In genomic region chr10:71998840-71999194, GRCh38 we compare ENCODE assay signal across 10 cellular contexts. TPM values are rescaled to one million over a fixed set of nuclear protein-coding genes. Genes with fewer than 3 reads are reported as not detected.
DNase-seq lines count a peak whose midpoint lies in the region; ATAC-seq and TF ChIP-seq lines count a peak whose summit lies in the region.
"Had no signal": no experiment of that assay in that cellular context is flagged by ENCODE, and none has a peak within 500 bp of the region (broad histone marks: within the 10 kb centered on the region; RNA-seq: fewer than 3 reads in every experiment).

No MANE protein-coding gene starts in this region.

- POLR2A ChIA-PET in A673 (lab: Charles Lee; ENCODE audit: low non-redundant PET) (interaction anchor here (0.6 kb wide), 1 partner anchor 12 kb away, joined by 3 read pairs; no protein-coding TSS in a partner anchor), PC-3 (lab: Charles Lee; ENCODE audit: unreplicated experiment) (no interaction called here)

- peak overlapping the region; percentile 24 for H2AFZ ChIP-seq in PC-3 (ENCODE audit: low read length)

- H3K4me3 ChIP-seq in A673 (ENCODE audit: low read depth, low read length, poor library complexity, severe bottlenecking) (no peak overlapping the region), PC-3 (ENCODE audit: low read length) (peak overlapping the region; percentile 29), esophagus muscularis mucosa (peak overlapping the region in 1 of 4 donors; percentile 21), mucosa of stomach (ENCODE audit: low read length) (no peak overlapping the region)

- no peaks in the 10 kb centered on the region for H3K9me2 ChIP-seq in PC-3 (replicated peaks; ENCODE audit: low read length)

- no peak for TF ChIP-seq POLR2A in esophagus muscularis mucosa (IDR thresholded peaks at IDR 0.05; ENCODE audit: low read depth)

- WGBS in esophagus muscularis mucosa: 35% methylated on average over 5 of the region's 5 CpGs

- BruUV-seq in A673 (replicated peaks; lab: Mats Ljungman, UMichigan) (no TSS peak), PC-3 (replicated peaks; lab: Mats Ljungman, UMichigan) (no TSS peak)

- ATAC-seq in PC-3 (peak; percentile 96), GM18520 (IDR thresholded peaks at IDR 0.05; ENCODE audit: unreplicated experiment) (no peak)

- DNase-seq in A673 (ENCODE audit: low spot score) (peak; percentile 51), PC-3 (peak; percentile 86), esophagus muscularis mucosa (ENCODE audit: extremely low spot score) (no peak), dermis blood vessel endothelial cell (no peak), NCI-H345 (lab: John Stamatoyannopoulos, UW) (no peak), NCI-H2227 (lab: John Stamatoyannopoulos, UW; ENCODE audit: unreplicated experiment) (no peak)
- DNase-seq: CD4-positive, CD25-positive, alpha-beta regulatory T cell; stimulated activated CD4-positive, alpha-beta T cell treated with anti-CD3 and anti-CD28 coated beads, Interleukin-2, amount 100 ng/mL, for 24 hours had no signal

- no peaks in the 10 kb centered on the region for H4K20me1 ChIP-seq in PC-3 (ENCODE audit: low read length)

- H3K27ac ChIP-seq in A673 (ENCODE audit: low read depth, low read length, poor library complexity, severe bottlenecking) (peak overlapping the region; percentile 39), PC-3 (ENCODE audit: low read length) (peak overlapping the region; percentile 87), esophagus muscularis mucosa (replicated peaks in 1 of 4) (peak overlapping the region; percentile 72 to 80 (median 74))

- H3K9ac ChIP-seq in PC-3 (ENCODE audit: low read length) (0 out of 2 replicates have a peak overlapping the region, but pooled peaks have one; percentile 29), mucosa of stomach (ENCODE audit: low read length) (peak overlapping the region; percentile 11)

- peaks cover 55% of the 10 kb centered on the region for H3K79me2 ChIP-seq in PC-3 (ENCODE audit: low read length)

- H3K9me3 ChIP-seq in A673 (ENCODE audit: low read depth, low read length, poor library complexity, severe bottlenecking) (no peaks in the 10 kb centered on the region), PC-3 (ENCODE audit: low read length) (no peaks in the 10 kb centered on the region), esophagus muscularis mucosa (no peaks in the 10 kb centered on the region), mucosa of stomach (ENCODE audit: control insufficient read depth, low read length) (no peaks in the 10 kb centered on the region)

- CTCF ChIA-PET in A673 (lab: Charles Lee) (no interaction called here), PC-3 (lab: Charles Lee) (interaction anchor here (0.7 to 1.7 kb wide), 3 partner anchors 43 to 83 kb away, joined by 3 to 6 read pairs (median 4); no protein-coding TSS in a partner anchor)

- intact Hi-C loops in A673 (cut with micrococcal nuclease; ENCODE audit: unreplicated experiment): no loop called here
- intact Hi-C loops in PC-3 (cut with micrococcal nuclease): no loop called here
- intact Hi-C loops in esophagus muscularis mucosa (cut with DNase I): no loop called here

- no peak for TF ChIP-seq EP300 in esophagus muscularis mucosa (IDR thresholded peaks at IDR 0.05)

- H3K4me1 ChIP-seq in A673 (ENCODE audit: insufficient read depth, low read length, poor library complexity, severe bottlenecking) (peaks cover 19% of the 10 kb centered on the region), PC-3 (ENCODE audit: insufficient read depth, low read length) (peaks cover 20% of the 10 kb centered on the region), esophagus muscularis mucosa (peaks cover 66 to 74% (median 73%) of the 10 kb centered on the region in 4 donors), mucosa of stomach (ENCODE audit: control insufficient read depth, insufficient read depth, low read length) (peaks cover 13% of the 10 kb centered on the region)

- H3K27me3 ChIP-seq in A673 (replicated peaks; ENCODE audit: insufficient read depth, low read depth, low read length, poor library complexity) (no peaks in the 10 kb centered on the region), PC-3 (ENCODE audit: low read length) (no peaks in the 10 kb centered on the region), esophagus muscularis mucosa (no peaks in the 10 kb centered on the region), mucosa of stomach (ENCODE audit: control insufficient read depth, insufficient read depth, low read length) (peaks cover 16% of the 10 kb centered on the region)

- no peaks in the 10 kb centered on the region for H3F3A ChIP-seq in PC-3 (ENCODE audit: low read length, unreplicated experiment)

- peak overlapping the region; percentile 71 for H3K4me2 ChIP-seq in PC-3 (ENCODE audit: low read length)

- H3K36me3 ChIP-seq in A673 (ENCODE audit: insufficient read depth, low read length, poor library complexity, severe bottlenecking) (no peaks in the 10 kb centered on the region), PC-3 (ENCODE audit: low read depth, low read length) (no peaks in the 10 kb centered on the region), esophagus muscularis mucosa (no peaks in the 10 kb centered on the region), mucosa of stomach (ENCODE audit: control insufficient read depth, insufficient read depth, low read length) (no peaks in the 10 kb centered on the region)

- no peak for TF ChIP-seq CTCF in A673 (conservative IDR thresholded peaks at IDR 0.05; ENCODE audit: low read depth, low read length)
- no peak for TF ChIP-seq CTCF in PC-3 (conservative IDR thresholded peaks at IDR 0.05; ENCODE audit: low read depth, low read length)
- no peak for TF ChIP-seq CTCF in esophagus muscularis mucosa (IDR thresholded peaks at IDR 0.05)

RNA-seq across cellular contexts. Expression of gene CHST3, which starts 34.6 kb away (rescaled TPM):
- total RNA-seq in A673 (2021): 8.7 and 10.0 TPM in 2 replicates
- total RNA-seq in PC-3 (2014; rRNA removed): 12.7 and 17.0 TPM in 2 replicates
- 10 to 100 TPM; 24.1 to 43.0 (median 38.7) TPM for total RNA-seq in esophagus muscularis mucosa
- total RNA-seq in dermis blood vessel endothelial cell: 7.0 TPM in 2 replicates
- total RNA-seq: CD4-positive, CD25-positive, alpha-beta regulatory T cell had no signal

Comparison
In these comparisons a context has a peak if more than half of its experiments do, and no peak if none do; other contexts are left out.
1. DNase-seq: peak in A673 (single experiment) and PC-3 (single experiment); none in esophagus muscularis mucosa (single experiment), dermis blood vessel endothelial cell (single experiment), NCI-H345 (single experiment) and NCI-H2227 (single experiment).
2. Peak in every context shown above with its lines, with median percentiles within 50 percentile points of each other: H3K27ac ChIP-seq.